ENCODE assay signal across 1 cellular context in the genomic region with DNA sequence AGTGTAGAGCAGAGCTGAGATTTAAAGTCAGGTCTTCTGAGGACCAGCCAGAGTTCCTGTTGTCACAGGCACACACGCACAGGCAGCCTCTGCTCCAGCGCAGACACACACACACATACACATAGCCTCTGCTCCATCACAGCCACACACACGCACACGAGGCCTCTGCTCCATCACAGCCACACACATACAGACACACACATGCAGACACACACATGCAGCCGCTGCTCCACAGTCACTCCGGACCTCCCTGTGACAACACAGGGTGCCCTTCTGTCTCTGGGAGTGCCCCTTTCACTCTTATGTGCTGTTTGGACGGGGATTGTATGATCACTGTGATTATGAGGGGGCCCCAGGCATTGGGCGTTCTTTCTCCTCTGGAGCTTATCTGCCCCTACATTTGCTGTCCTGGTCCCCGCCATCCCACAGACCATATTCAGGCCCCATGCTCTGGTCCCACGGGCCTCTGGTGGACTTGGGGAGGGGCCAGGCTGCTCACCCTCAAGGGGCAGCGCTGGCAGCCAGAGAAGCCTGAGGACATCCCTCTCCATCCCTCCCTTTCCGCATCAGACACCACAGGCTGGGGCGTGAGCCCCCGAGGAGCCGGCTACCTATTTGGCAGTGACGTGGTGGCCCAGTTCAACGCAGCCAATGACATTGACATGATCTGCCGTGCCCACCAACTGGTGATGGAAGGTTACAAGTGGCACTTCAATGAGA.
TF ChIP-seq lines count a peak whose summit lies in the region.

No MANE protein-coding gene starts in this region.

TF ChIP-seq in K562, 482 proteins besides CTCF, POLR2A, EP300 and RAD21:
- TF ChIP-seq CREB1 (IDR thresholded peaks at IDR 0.05) (no peak), CREB1 (CRISPR knock-in tag; IDR thresholded peaks at IDR 0.05) (no peak), SNAPC5 (CRISPR knock-in tag; IDR thresholded peaks at IDR 0.05) (no peak), POLR2G (IDR thresholded peaks at IDR 0.05; ENCODE audit: low read depth, low read length) (peak; percentile 57; the same call in 1 of the 2 replicates), BHLHE40 (IDR thresholded peaks at IDR 0.05; ENCODE audit: low read length) (no peak), PCBP2 (IDR thresholded peaks at IDR 0.05; ENCODE audit: low read depth, low read length, poor library complexity, severe bottlenecking) (no peak), ZBTB8A (IDR thresholded peaks at IDR 0.05; ENCODE audit: partially characterized antibody) (no peak), FOXK2 (conservative IDR thresholded peaks at IDR 0.05 in 1 of 2, IDR thresholded peaks at IDR 0.05 in 1 of 2; ENCODE audit: low read depth in 2 of 2) (no peak)
- TF ChIP-seq, protein P1, sequence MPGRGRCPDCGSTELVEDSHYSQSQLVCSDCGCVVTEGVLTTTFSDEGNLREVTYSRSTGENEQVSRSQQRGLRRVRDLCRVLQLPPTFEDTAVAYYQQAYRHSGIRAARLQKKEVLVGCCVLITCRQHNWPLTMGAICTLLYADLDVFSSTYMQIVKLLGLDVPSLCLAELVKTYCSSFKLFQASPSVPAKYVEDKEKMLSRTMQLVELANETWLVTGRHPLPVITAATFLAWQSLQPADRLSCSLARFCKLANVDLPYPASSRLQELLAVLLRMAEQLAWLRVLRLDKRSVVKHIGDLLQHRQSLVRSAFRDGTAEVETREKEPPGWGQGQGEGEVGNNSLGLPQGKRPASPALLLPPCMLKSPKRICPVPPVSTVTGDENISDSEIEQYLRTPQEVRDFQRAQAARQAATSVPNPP (IDR thresholded peaks at IDR 0.05; ENCODE audit: borderline replicate concordance, insufficient read depth, insufficient read length), result no peak
TF ChIP-seq in K562: peak in this region for 1.
